ENCODE assay signal across 8 cellular contexts in the genomic region with DNA sequence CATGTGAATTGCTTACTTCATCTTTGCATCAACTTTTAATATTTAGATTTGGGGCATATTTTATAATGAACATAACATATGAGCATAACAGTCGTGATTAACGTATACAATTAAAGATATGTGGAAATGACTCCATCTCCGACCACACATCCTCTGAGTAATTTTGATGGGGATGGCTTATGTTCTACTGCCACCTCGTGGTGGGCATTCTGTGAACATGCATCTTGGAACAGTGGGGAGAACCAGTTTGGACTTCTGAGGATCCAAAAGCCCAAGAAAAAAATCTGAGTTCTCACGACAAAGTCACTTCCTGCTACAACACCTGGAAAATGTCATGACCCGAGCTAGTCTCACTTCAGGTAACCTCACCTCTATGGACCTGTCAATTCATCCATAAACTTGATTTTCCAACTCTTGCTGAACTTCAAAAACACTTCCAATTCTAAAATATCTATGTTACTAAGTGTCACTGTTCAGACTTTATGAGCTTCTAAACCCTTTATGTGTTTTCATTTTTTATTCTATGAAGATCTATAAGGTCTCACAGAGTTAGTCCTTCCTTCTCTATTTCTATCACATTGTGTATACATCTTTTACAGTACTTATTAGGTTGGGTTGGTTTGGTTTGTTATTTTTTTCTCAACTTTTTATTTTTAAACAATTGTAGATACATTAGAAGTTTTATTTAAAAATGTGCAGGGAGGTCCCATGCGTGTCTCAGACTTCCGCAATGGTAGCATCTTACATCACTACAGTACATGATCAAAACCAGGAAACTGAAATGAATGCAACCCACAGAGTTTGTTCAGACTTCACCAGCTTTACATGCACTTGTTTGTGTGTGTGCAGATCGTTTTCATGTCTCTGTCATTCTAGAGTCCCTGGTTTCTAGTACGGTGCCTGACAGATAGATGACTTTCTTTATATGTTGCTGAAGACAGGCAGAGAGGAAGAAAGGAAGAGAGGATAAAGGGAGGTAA. TPM values are rescaled to one million over a fixed set of nuclear protein-coding genes. Genes with fewer than 3 reads are reported as not detected.
DNase-seq lines count a peak whose midpoint lies in the region; ATAC-seq and TF ChIP-seq lines count a peak whose summit lies in the region.

No MANE protein-coding gene starts in this region.

- H3K36me3 Mint-ChIP-seq in H9 (ENCODE audit: insufficient read depth in 1 of 3, low read depth in 3 of 3) = peaks cover 0 to 9% (median 0%) of the 10 kb centered on the region in 3 experiments; a peak in 2 of 7 replicates

- H3K9ac ChIP-seq in H9 (ENCODE audit: extremely low read depth, insufficient read length, low read length) (no peak overlapping the region), adipocyte (ENCODE audit: low read length) (no peak overlapping the region)

- H3K9me3 ChIP-seq in H9 (ENCODE audit: control insufficient read depth, low read depth, low read length) (no peaks in the 10 kb centered on the region), adipocyte (ENCODE audit: control insufficient read depth, low read length) (no peaks in the 10 kb centered on the region), sigmoid colon (no peaks in the 10 kb centered on the region)

- no peak overlapping the region for H2BK20ac ChIP-seq in H9 (ENCODE audit: low read depth, low read length, poor library complexity, severe bottlenecking)

- no peak overlapping the region for H3K23ac ChIP-seq in H9 (ENCODE audit: insufficient read length, low read depth, low read length)

- intact Hi-C loops in left ventricle myocardium superior (cut with micrococcal nuclease) = loop anchor here (10.0 kb wide), 2 partner anchors 604 to 664 kb away; no protein-coding TSS in a partner anchor
- intact Hi-C loops in sigmoid colon (cut with DNase I) = loop anchor here (1.0 to 5.0 kb wide), 2 partner anchors 52 to 600 kb away; a partner anchor contains a TSS

- no peaks in the 10 kb centered on the region for H3K23me2 ChIP-seq in H9 (ENCODE audit: insufficient read length, low read depth, low read length, poor library complexity, severe bottlenecking)

- no peak overlapping the region for H2AFZ ChIP-seq in H9 (ENCODE audit: low read length)

- H4K20me1 ChIP-seq in H9 (ENCODE audit: control insufficient read depth, insufficient read depth, insufficient read length) = no peaks in the 10 kb centered on the region

- no peak overlapping the region for H4K8ac ChIP-seq in H9 (replicated peaks; ENCODE audit: insufficient read length, low read depth, low read length)

- 0 out of 7 replicates have a peak overlapping the region, but pooled peaks of 1 of the 3 experiments have one; percentile 20 for H3K27ac Mint-ChIP-seq in H9

- TF ChIP-seq CTCF in H9 (conservative IDR thresholded peaks at IDR 0.05) (peak; percentile 92), sigmoid colon (IDR thresholded peaks at IDR 0.05) (peak; percentile 61 to 79 (median 74))

- H3K9me3 Mint-ChIP-seq in H9 = peaks cover 6% of the 10 kb centered on the region in 2 experiments; a peak in 4 of 5 replicates

- H3K4me2 ChIP-seq in H9 (ENCODE audit: insufficient read depth, insufficient read length, low read length) = no peak overlapping the region

- no peak for TF ChIP-seq POLR2A in sigmoid colon (IDR thresholded peaks at IDR 0.05)

- no peak overlapping the region for H2BK120ac ChIP-seq in H9 (ENCODE audit: low read depth, low read length, poor library complexity, severe bottlenecking)

- no peak overlapping the region for H3K18ac ChIP-seq in H9 (ENCODE audit: insufficient read length, low read depth, low read length)

- H3K79me1 ChIP-seq in H9 (ENCODE audit: insufficient read depth, low read depth, low read length, poor library complexity, severe bottlenecking) = no peaks in the 10 kb centered on the region

- H3K27me3 Mint-ChIP-seq in H9 (ENCODE audit: low read depth) = peaks cover 6% of the 10 kb centered on the region

- H2BK12ac ChIP-seq in H9 (ENCODE audit: insufficient read length, low read depth, low read length) = no peak overlapping the region

- H2AK5ac ChIP-seq in H9 (ENCODE audit: insufficient read length, low read length) = no peak overlapping the region

- H4K91ac ChIP-seq in H9 (ENCODE audit: insufficient read length, low read depth, low read length) = no peak overlapping the region

- H3K27ac ChIP-seq in H9 (ENCODE audit: insufficient read length, low read depth, low read length) (no peak overlapping the region), sigmoid colon (no peak overlapping the region)

- H3K56ac ChIP-seq in H9 (ENCODE audit: insufficient read length, low read depth, low read length) = no peak overlapping the region

- TF ChIP-seq EP300 in sigmoid colon (IDR thresholded peaks at IDR 0.05) = no peak

- H3T11ph ChIP-seq in H9 (ENCODE audit: low read length) = no peak overlapping the region

- peaks cover 0 to 3% of the 10 kb centered on the region in 2 experiments; a peak in 1 of 4 replicates for H3K4me1 Mint-ChIP-seq in H9

- no peak overlapping the region for H3K4ac ChIP-seq in H9 (ENCODE audit: low read depth, low read length)

- DNase-seq in Daoy (ENCODE audit: low read depth) (peak; percentile 80), H9 (peak; percentile 74), NCI-H1105 treated with DMSO at 0.1 percent for 48 hours (lab: John Stamatoyannopoulos, UW) (peak; percentile 88), T follicular helper cell (ENCODE audit: low read depth) (peak; percentile 58), adipocyte (ENCODE audit: low read depth) (peak; percentile 85), left ventricle myocardium superior (peak; percentile 52), sigmoid colon (peak; percentile 78), NK-92 (lab: John Stamatoyannopoulos, UW; ENCODE audit: unreplicated experiment) (no peak)

- no peak overlapping the region for H2BK5ac ChIP-seq in H9 (ENCODE audit: insufficient read length, low read length)

- H3K36me3 ChIP-seq in adipocyte (ENCODE audit: control insufficient read depth, insufficient read depth, low read length, severe bottlenecking) (no peaks in the 10 kb centered on the region), sigmoid colon (no peaks in the 10 kb centered on the region)

- no CpG with 5 or more reads among the region's 10 CpGs for WGBS in H9 (ENCODE audit: extremely low coverage, insufficient read length, low lambda C conversion rate)
- 24 to 25% methylated on average over 10 of the region's 10 CpGs for WGBS in sigmoid colon, 2 donors

- ATAC-seq in left ventricle myocardium superior = peak; percentile 55

- H3K4me3 Mint-ChIP-seq in H9 = no peak overlapping the region

- H2BK15ac ChIP-seq in H9 (ENCODE audit: low read depth, low read length) = no peak overlapping the region

- no peak overlapping the region for H3K14ac ChIP-seq in H9 (ENCODE audit: insufficient read depth, low read length)

- H3K4me3 ChIP-seq in adipocyte (ENCODE audit: low read length) (no peak overlapping the region), sigmoid colon (no peak overlapping the region)

- no peak overlapping the region for H4K5ac ChIP-seq in H9 (ENCODE audit: insufficient read length, low read depth, low read length)

- H3K79me2 ChIP-seq in H9 (ENCODE audit: insufficient read depth, low read length) = no peaks in the 10 kb centered on the region

- H3K27me3 ChIP-seq in H9 (ENCODE audit: insufficient read depth, low read length) (no peaks in the 10 kb centered on the region), adipocyte (replicated peaks; ENCODE audit: control insufficient read depth, insufficient read depth, low read length) (peaks cover 5% of the 10 kb centered on the region), sigmoid colon (no peaks in the 10 kb centered on the region)

- H3K4me1 ChIP-seq in H9 (ENCODE audit: insufficient read depth, low read length) (no peaks in the 10 kb centered on the region), adipocyte (ENCODE audit: control insufficient read depth, insufficient read depth, low read length) (no peaks in the 10 kb centered on the region), sigmoid colon (no peaks in the 10 kb centered on the region)

RNA-seq across cellular contexts. Expression of a gene that starts 38.2 kb away (rescaled TPM):
- total RNA-seq in Daoy (2014; rRNA removed; shearing (Covaris generic)) = not detected in 2 replicates
- total RNA-seq in H9 (2021) (0.02 TPM in 1 of 2 replicates, not detected in the other), left ventricle myocardium superior (0.25 TPM), sigmoid colon (under 1 TPM in 3 of 4 donors, not detected in 1; under 0.01 to 0.55 (median 0.41) TPM)
- under 1 TPM; 0.23 to 0.66 (median 0.60) TPM for polyA plus RNA-seq in sigmoid colon

RNA-seq across cellular contexts. Expression of a gene that starts 53.1 kb away (rescaled TPM):
- total RNA-seq in Daoy (2014; rRNA removed; shearing (Covaris generic)) = not detected in 2 replicates
- total RNA-seq in H9 (2021) (not detected in 2 replicates), left ventricle myocardium superior (not detected), sigmoid colon (not detected)
- polyA plus RNA-seq in sigmoid colon = under 1 TPM in 1 of 3 donors, not detected in 2; 0.93 TPM
